ENCODE assay signal across 19 cellular contexts in genomic region chr18:63575680-63576079, GRCh38.
"Had no signal": no experiment of that assay in that cellular context is flagged by ENCODE, and none has a peak within 500 bp of the region (broad histone marks: within the 10 kb centered on the region; RNA-seq: fewer than 3 reads in every experiment).

No MANE protein-coding gene starts in this region.

- ATAC-seq: gastroesophageal sphincter, left ventricle myocardium superior, natural killer cell, WTC11 had no signal

- DNase-seq: activated gamma-delta T cell treated with Interleukin-2 at 50 U/mL for 16 hours; activated T-cell treated with anti-CD3 and anti-CD28 coated beads, Interleukin-2, amount 50 U/mL, for 1 hour; brain microvascular endothelial cell; central memory CD4-positive, alpha-beta T cell; effector memory CD4-positive, alpha-beta T cell; esophagus squamous epithelium; head of caudate nucleus; hypothalamus; left ventricle myocardium superior; midbrain; natural killer cell; retina; sigmoid colon; stimulated activated CD4-positive, alpha-beta T cell treated with anti-CD3 and anti-CD28 coated beads, Interleukin-4, amount 100 ng/mL, for 1 hour; stimulated activated naive CD4-positive, alpha-beta T cell; testis; uterus had no signal
